In genomic region chr3:11566916-11567315, GRCh38 we compare ENCODE assay signal across 13 cellular contexts.
DNase-seq lines count a peak whose midpoint lies in the region; ATAC-seq and TF ChIP-seq lines count a peak whose summit lies in the region.
"Had no signal": no experiment of that assay in that cellular context is flagged by ENCODE, and none has a peak within 500 bp of the region (broad histone marks: within the 10 kb centered on the region; RNA-seq: fewer than 3 reads in every experiment).

No MANE protein-coding gene starts in this region.

- H3K23ac ChIP-seq in trophoblast cell (ENCODE audit: low read length), result no peak overlapping the region

- no peaks in the 10 kb centered on the region for H3K9me2 ChIP-seq in HCT116 (ENCODE audit: insufficient read depth)

- no peak overlapping the region for H2AFZ ChIP-seq in HCT116 (ENCODE audit: low read depth, low read length, poor library complexity, severe bottlenecking)
- no peak overlapping the region for H2AFZ ChIP-seq in trophoblast cell (ENCODE audit: insufficient read depth, low read length, poor library complexity)

- H3K79me2 ChIP-seq in HCT116 (ENCODE audit: insufficient read depth, low read length) (no peaks in the 10 kb centered on the region; the same call in 1 of the 2 replicates), trophoblast cell (ENCODE audit: control insufficient read depth, insufficient read depth, low read length, poor library complexity) (peaks cover 3% of the 10 kb centered on the region)

- DNase-seq in Caco-2 (peak in 1 of 2 experiments; percentile 18), HCT116 (ENCODE audit: low read depth, low spot score) (no peak), coronary artery (ENCODE audit: low spot score) (no peak), trophoblast cell (peak in 1 of 2 donors; percentile 21), GDM1 (lab: John Stamatoyannopoulos, UW) (no peak), Calu3 (no peak), NCI-H187 treated with DMSO at 0.1 percent for 48 hours (lab: John Stamatoyannopoulos, UW) (no peak)
- DNase-seq: amygdala; CD4-positive, CD25-positive, alpha-beta regulatory T cell; mucosa of descending colon; NCI-H2029; OCI-M1 had no signal

- POLR2A ChIA-PET in Caco-2 (lab: Charles Lee) (no interaction called here), HCT116 (lab: Charles Lee) (no interaction called here)

- no peak overlapping the region for H2BK12ac ChIP-seq in trophoblast cell (ENCODE audit: low read length)

- peak overlapping the region; percentile 2 for H3K18ac ChIP-seq in trophoblast cell (ENCODE audit: low read length)

- H3K4me1 ChIP-seq in Caco-2, result no peaks in the 10 kb centered on the region
- peaks cover 30 to 47% of the 10 kb centered on the region in 2 experiments for H3K4me1 ChIP-seq in HCT116 (ENCODE audit: control insufficient read depth in 1 of 2, insufficient read depth in 2 of 2, low read length in 2 of 2)
- peaks cover 12% of the 10 kb centered on the region in 2 experiments for H3K4me1 ChIP-seq in trophoblast cell (ENCODE audit: control insufficient read depth in 1 of 2, insufficient read depth in 2 of 2, low read length in 2 of 2)

- H3K9ac ChIP-seq in HCT116 (ENCODE audit: low read length) (no peak overlapping the region), trophoblast cell (ENCODE audit: low read length) (no peak overlapping the region)

- H4K12ac ChIP-seq in trophoblast cell (ENCODE audit: low read depth, low read length), result no peak overlapping the region

- peak; percentile 15 to 24 for TF ChIP-seq CTCF in Caco-2 (IDR thresholded peaks at IDR 0.05; ENCODE audit: insufficient read depth in 1 of 2, low read depth in 1 of 2, low read length in 1 of 2, severe bottlenecking in 1 of 2, unreplicated experiment in 1 of 2)
- peak in 2 of 3 experiments; percentile 25 to 26; a peak in 2 of 6 replicates for TF ChIP-seq CTCF in HCT116 (IDR thresholded peaks at IDR 0.05 in 2 of 3, conservative IDR thresholded peaks at IDR 0.05 in 1 of 3; ENCODE audit: borderline replicate concordance in 1 of 3, insufficient read depth in 1 of 3, low read depth in 2 of 3, low read length in 2 of 3)
- TF ChIP-seq CTCF in coronary artery (IDR thresholded peaks at IDR 0.05), result no peak
- no peak for TF ChIP-seq CTCF in Calu3 (IDR thresholded peaks at IDR 0.05; ENCODE audit: unreplicated experiment)

- peaks cover 7% of the 10 kb centered on the region for H3K79me1 ChIP-seq in trophoblast cell (ENCODE audit: low read length)

- CTCF ChIA-PET in Caco-2 (lab: Charles Lee), result interaction anchor here (1.1 kb wide), 1 partner anchor 77 kb away, joined by 5 read pairs; the partner anchor contains the start of gene VGLL4
- CTCF ChIA-PET in HCT116 (lab: Charles Lee), result no interaction called here
- CTCF ChIA-PET in Calu3 (lab: Charles Lee), result no interaction called here

- RAD21 ChIA-PET in HCT116 (lab: Charles Lee; ENCODE audit: low non-redundant PET in 1 of 2, low total read pairs in 2 of 2, uncharacterized antibody in 2 of 2, unreplicated experiment in 2 of 2), result no interaction called here

- no peaks in the 10 kb centered on the region for H3K36me3 ChIP-seq in Caco-2 (ENCODE audit: control insufficient read depth, insufficient read depth, low read length)
- no peaks in the 10 kb centered on the region for H3K36me3 ChIP-seq in HCT116 (ENCODE audit: control insufficient read depth in 1 of 2, insufficient read depth in 2 of 2, low read length in 2 of 2)
- peaks cover 43 to 50% of the 10 kb centered on the region in 2 experiments for H3K36me3 ChIP-seq in trophoblast cell (ENCODE audit: control insufficient read depth in 1 of 2, insufficient read depth in 2 of 2, low read length in 2 of 2)

- no peaks in the 10 kb centered on the region for H3K9me3 ChIP-seq in Caco-2
- H3K9me3 ChIP-seq in HCT116 (ENCODE audit: control insufficient read depth in 1 of 2, insufficient read depth in 1 of 2, low read depth in 1 of 2, low read length in 2 of 2), result no peaks in the 10 kb centered on the region
- H3K9me3 ChIP-seq in trophoblast cell (ENCODE audit: insufficient read depth, low read depth, low read length), result no peaks in the 10 kb centered on the region
- H3K9me3 ChIP-seq: mucosa of descending colon had no signal

- no CpG with 5 or more reads among the region's 17 CpGs for WGBS in trophoblast cell (ENCODE audit: extremely low coverage, insufficient coverage, insufficient read length)

- no peaks in the 10 kb centered on the region for H4K20me1 ChIP-seq in HCT116 (ENCODE audit: insufficient read depth)

- no peak overlapping the region for H4K91ac ChIP-seq in trophoblast cell (ENCODE audit: low read depth, low read length)

- H3K4me2 ChIP-seq in HCT116 (ENCODE audit: low read length), result no peak overlapping the region
- no peak overlapping the region for H3K4me2 ChIP-seq in trophoblast cell (ENCODE audit: low read length)

- no peak for TF ChIP-seq RAD21 in HCT116 (IDR thresholded peaks at IDR 0.05; ENCODE audit: low read depth)

- H3K27ac ChIP-seq in HCT116 (ENCODE audit: low read depth, low read length) (no peak overlapping the region), coronary artery (peak overlapping the region; percentile 95 to 97), trophoblast cell (ENCODE audit: low read depth, low read length) (no peak overlapping the region)

- H2BK5ac ChIP-seq in trophoblast cell (ENCODE audit: low read depth, low read length, poor library complexity), result no peak overlapping the region

- no peak overlapping the region for H2AK5ac ChIP-seq in trophoblast cell (ENCODE audit: low read length)

- H3K36me3 Mint-ChIP-seq in Caco-2 (ENCODE audit: insufficient read depth, unreplicated experiment) (peaks cover 23% of the 10 kb centered on the region), Calu3 (ENCODE audit: insufficient read depth, unreplicated experiment) (peaks cover 35% of the 10 kb centered on the region)
- H3K36me3 Mint-ChIP-seq in stimulated activated memory B cell treated with anti-CD40 and anti-IgM and Interleukin-4, amounts not matched to agents 10 μg/mL and 1 μg/mL and 100 μg/mL, for 72 hours, result peaks cover 16% of the 10 kb centered on the region

- no peak for ATAC-seq in HCT116
- ATAC-seq in stimulated activated memory B cell treated with anti-CD40 and anti-IgM and Interleukin-4, amounts not matched to agents 10 μg/mL and 1 μg/mL and 100 μg/mL, for 72 hours, result no peak
- ATAC-seq: mucosa of descending colon had no signal

- H3K4me3 ChIP-seq in Caco-2 (ENCODE audit: low read depth, low read length) (no peak overlapping the region), HCT116 (replicated peaks in 1 of 2; ENCODE audit: low read depth in 1 of 2, low read length in 2 of 2) (no peak overlapping the region), coronary artery (no peak overlapping the region), trophoblast cell (ENCODE audit: low read depth, low read length) (no peak overlapping the region)
- H3K4me3 ChIP-seq: mucosa of descending colon had no signal

- H3K27me3 ChIP-seq in Caco-2 (replicated peaks; ENCODE audit: control insufficient read depth, insufficient read depth, low read length), result no peaks in the 10 kb centered on the region
- no peaks in the 10 kb centered on the region for H3K27me3 ChIP-seq in HCT116 (ENCODE audit: insufficient read depth, low read length)
- no peaks in the 10 kb centered on the region for H3K27me3 ChIP-seq in trophoblast cell (ENCODE audit: insufficient read depth, low read length)

- no peak overlapping the region for H4K8ac ChIP-seq in trophoblast cell (ENCODE audit: low read depth, low read length)

- no peak overlapping the region for H3K4ac ChIP-seq in trophoblast cell (ENCODE audit: low read depth, low read length)

- H3K9me3 Mint-ChIP-seq in Caco-2 (ENCODE audit: unreplicated experiment), result no peaks in the 10 kb centered on the region
- H3K9me3 Mint-ChIP-seq in stimulated activated memory B cell treated with anti-CD40 and anti-IgM and Interleukin-4, amounts not matched to agents 10 μg/mL and 1 μg/mL and 100 μg/mL, for 72 hours, result no peaks in the 10 kb centered on the region
- H3K9me3 Mint-ChIP-seq in Calu3 (ENCODE audit: low read depth, unreplicated experiment), result no peaks in the 10 kb centered on the region
- H3K9me3 Mint-ChIP-seq: CD4-positive, CD25-positive, alpha-beta regulatory T cell had no signal

- H3K27ac Mint-ChIP-seq in Caco-2 (ENCODE audit: unreplicated experiment) (no peak overlapping the region), Calu3 (ENCODE audit: unreplicated experiment) (no peak overlapping the region)
- no peak overlapping the region for H3K27ac Mint-ChIP-seq in stimulated activated memory B cell treated with anti-CD40 and anti-IgM and Interleukin-4, amounts not matched to agents 10 μg/mL and 1 μg/mL and 100 μg/mL, for 72 hours

- no peak overlapping the region for H2BK120ac ChIP-seq in trophoblast cell (ENCODE audit: insufficient read depth, low read length, poor library complexity)

- intact Hi-C loops in Caco-2 (cut with micrococcal nuclease; ENCODE audit: unreplicated experiment) (no loop called here), HCT116 (cut with micrococcal nuclease) (no loop called here), Calu3 (cut with micrococcal nuclease; ENCODE audit: unreplicated experiment) (no loop called here)

- H3K4me1 Mint-ChIP-seq in Caco-2 (ENCODE audit: low read depth, unreplicated experiment) (no peaks in the 10 kb centered on the region), Calu3 (ENCODE audit: low read depth, unreplicated experiment) (peaks cover 17% of the 10 kb centered on the region)
- H3K4me1 Mint-ChIP-seq in stimulated activated memory B cell treated with anti-CD40 and anti-IgM and Interleukin-4, amounts not matched to agents 10 μg/mL and 1 μg/mL and 100 μg/mL, for 72 hours, result no peaks in the 10 kb centered on the region

- no peak for TF ChIP-seq POLR2A in HCT116 (IDR thresholded peaks at IDR 0.05; ENCODE audit: borderline replicate concordance, extremely low read depth, insufficient read depth, insufficient read length)

- H3K4me3 Mint-ChIP-seq in Caco-2 (ENCODE audit: unreplicated experiment), result no peak overlapping the region
- no peak overlapping the region for H3K4me3 Mint-ChIP-seq in stimulated activated memory B cell treated with anti-CD40 and anti-IgM and Interleukin-4, amounts not matched to agents 10 μg/mL and 1 μg/mL and 100 μg/mL, for 72 hours
- no peak overlapping the region for H3K4me3 Mint-ChIP-seq in Calu3 (ENCODE audit: low read depth, unreplicated experiment)
- H3K4me3 Mint-ChIP-seq: CD4-positive, CD25-positive, alpha-beta regulatory T cell had no signal

- H3K14ac ChIP-seq in trophoblast cell (ENCODE audit: low read length), result no peak overlapping the region

- no TSS peak for BruUV-seq in Caco-2 (replicated peaks; lab: Mats Ljungman, UMichigan)
- BruUV-seq in HCT116 (replicated peaks; lab: Mats Ljungman, UMichigan), result no TSS peak
- no TSS peak for BruUV-seq in Calu3 (replicated peaks; lab: Mats Ljungman, UMichigan)

- H3K27me3 Mint-ChIP-seq in Caco-2 (ENCODE audit: insufficient read depth, unreplicated experiment), result no peaks in the 10 kb centered on the region
- H3K27me3 Mint-ChIP-seq in stimulated activated memory B cell treated with anti-CD40 and anti-IgM and Interleukin-4, amounts not matched to agents 10 μg/mL and 1 μg/mL and 100 μg/mL, for 72 hours, result no peaks in the 10 kb centered on the region
- H3K27me3 Mint-ChIP-seq in Calu3 (ENCODE audit: unreplicated experiment), result no peaks in the 10 kb centered on the region
- H3K27me3 Mint-ChIP-seq: CD4-positive, CD25-positive, alpha-beta regulatory T cell had no signal

Comparison
In these comparisons a context has a peak if more than half of its experiments do, and no peak if none do; other contexts are left out.
1. CTCF ChIP-seq: peak in Caco-2 (2 of 2) and HCT116 (2 of 3); none in coronary artery (single experiment) and Calu3 (single experiment).
2. H3K27ac ChIP-seq: peak in coronary artery (2 of 2); none in HCT116 (single experiment) and trophoblast cell (single experiment).